9 cellular contexts compared by ENCODE assay signal in the genomic region with DNA sequence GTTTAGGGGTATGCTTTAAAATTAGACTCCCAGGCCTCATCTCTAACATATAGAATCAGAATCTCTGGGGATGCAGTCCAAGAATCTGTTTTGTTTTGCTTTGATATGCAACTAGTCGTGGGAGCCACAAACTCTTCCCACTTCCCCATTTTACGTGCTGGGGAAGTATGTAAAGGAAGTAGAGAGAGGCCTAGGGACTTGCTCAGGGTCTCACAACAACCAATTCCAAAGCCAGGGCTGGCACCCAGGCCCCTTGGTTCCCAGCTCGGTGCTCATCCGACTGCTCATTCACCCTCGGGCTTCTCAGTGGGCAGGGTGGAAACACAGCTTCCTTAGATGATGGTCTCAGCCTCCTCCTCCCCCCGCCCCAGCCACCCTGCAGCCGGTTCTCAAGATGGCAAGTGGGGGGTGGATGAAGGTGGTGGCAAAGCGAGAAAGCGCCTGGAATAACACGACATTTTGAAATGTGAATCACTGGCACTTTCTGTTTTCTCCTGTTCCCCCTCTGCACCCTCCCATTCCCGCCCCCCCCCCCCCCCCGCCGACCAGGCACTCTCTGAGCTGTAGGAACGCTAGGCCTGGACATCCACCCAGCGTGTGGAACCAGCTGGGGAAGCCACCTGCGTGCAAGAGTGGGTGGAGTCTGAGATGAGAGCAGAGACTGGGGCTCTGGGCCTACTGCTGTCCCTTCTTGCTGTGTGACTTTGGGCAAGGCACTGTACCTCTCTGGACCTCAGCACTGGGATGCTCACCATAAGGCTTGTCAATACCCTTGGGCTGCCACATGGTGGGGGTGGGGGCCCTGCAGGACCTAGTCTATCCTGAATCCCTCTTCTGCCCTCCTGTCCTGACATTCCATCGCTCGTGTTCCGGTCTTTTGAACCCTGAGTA.
DNase-seq lines count a peak whose midpoint lies in the region; ATAC-seq lines count a peak whose summit lies in the region.
"Had no signal": no experiment of that assay in that cellular context is flagged by ENCODE, and none has a peak within 500 bp of the region (broad histone marks: within the 10 kb centered on the region; RNA-seq: fewer than 3 reads in every experiment).

No MANE protein-coding gene starts in this region.

- H2BK15ac ChIP-seq in mesendoderm (replicated peaks; ENCODE audit: low read depth), result no peak overlapping the region

- no peak overlapping the region for H4K5ac ChIP-seq in mesendoderm (ENCODE audit: low read length)

- ATAC-seq in GM18517 (IDR thresholded peaks at IDR 0.05; ENCODE audit: unreplicated experiment) (peak; percentile 44), HG02870 (IDR thresholded peaks at IDR 0.05; ENCODE audit: unreplicated experiment) (peak; percentile 44)
- ATAC-seq in naive thymus-derived CD4-positive, alpha-beta T cell, result peak; percentile 49

- no peak overlapping the region for H3K27ac ChIP-seq in naive thymus-derived CD4-positive, alpha-beta T cell (ENCODE audit: low read depth, low read length)
- H3K27ac ChIP-seq in mesendoderm (ENCODE audit: low read depth, low read length), result no peak overlapping the region

- DNase-seq in SIG-M5 (lab: John Stamatoyannopoulos, UW) (peak; percentile 73), middle frontal gyrus (ENCODE audit: extremely low spot score, low spot score) (no peak), mesendoderm (no peak)
- no peak for DNase-seq in naive thymus-derived CD4-positive, alpha-beta T cell
- DNase-seq in stimulated activated CD4-positive, alpha-beta T cell treated with anti-CD3 and anti-CD28 coated beads, Interleukin-4, amount 100 ng/mL, for 24 hours, result no peak
- DNase-seq in stimulated activated CD4-positive, alpha-beta T cell treated with anti-CD3 and anti-CD28 coated beads, Interleukin-12 subunit alpha, Interleukin-12 subunit beta, amount 100 ng/mL, for 4 hours, result no peak
- DNase-seq: central memory CD4-positive, alpha-beta T cell had no signal

- H3K4me1 Mint-ChIP-seq in naive thymus-derived CD4-positive, alpha-beta T cell, result peaks cover 14 to 38% (median 34%) of the 10 kb centered on the region in 7 donors

- H3K9me3 ChIP-seq in naive thymus-derived CD4-positive, alpha-beta T cell (ENCODE audit: control insufficient read depth in 2 of 3, low read length in 3 of 3), result no peaks in the 10 kb centered on the region

- no peak overlapping the region for H3K23ac ChIP-seq in mesendoderm (ENCODE audit: low read length)

- H3K27me3 ChIP-seq in naive thymus-derived CD4-positive, alpha-beta T cell (ENCODE audit: control insufficient read depth in 2 of 2, insufficient read depth in 2 of 2, low read length in 2 of 2), result no peaks in the 10 kb centered on the region
- no peaks in the 10 kb centered on the region for H3K27me3 ChIP-seq in mesendoderm (ENCODE audit: insufficient read depth, low read length, poor library complexity)

- peaks cover 0 to 1% (median 0%) of the 10 kb centered on the region in 11 donors for H3K9me3 Mint-ChIP-seq in naive thymus-derived CD4-positive, alpha-beta T cell

- H3K27ac Mint-ChIP-seq in naive thymus-derived CD4-positive, alpha-beta T cell, result no peak overlapping the region

- H3K4ac ChIP-seq in mesendoderm (ENCODE audit: low read depth, low read length), result no peak overlapping the region

- H3K56ac ChIP-seq in mesendoderm (ENCODE audit: low read length), result no peak overlapping the region

- H3K4me3 ChIP-seq in naive thymus-derived CD4-positive, alpha-beta T cell (ENCODE audit: low read length), result no peak overlapping the region
- H3K4me3 ChIP-seq in mesendoderm (ENCODE audit: low read length), result no peak overlapping the region

- intact Hi-C loops in naive thymus-derived CD4-positive, alpha-beta T cell (cut with micrococcal nuclease), result no loop called here

- no peaks in the 10 kb centered on the region for H3K36me3 ChIP-seq in naive thymus-derived CD4-positive, alpha-beta T cell (ENCODE audit: control insufficient read depth in 2 of 3, insufficient read depth in 3 of 3, low read length in 3 of 3)
- no peaks in the 10 kb centered on the region for H3K36me3 ChIP-seq in mesendoderm (ENCODE audit: control insufficient read depth, insufficient read depth, low read length)

- H3K79me1 ChIP-seq in mesendoderm (ENCODE audit: low read length), result no peaks in the 10 kb centered on the region

- no peak overlapping the region for H3K9ac ChIP-seq in mesendoderm (ENCODE audit: low read length)

- H3K4me2 ChIP-seq in mesendoderm (ENCODE audit: low read length), result no peak overlapping the region

- no CpG with 5 or more reads among the region's 19 CpGs for WGBS in mesendoderm (ENCODE audit: extremely low coverage, insufficient coverage, low lambda C conversion rate)

- H2BK120ac ChIP-seq in mesendoderm (ENCODE audit: low read depth, low read length), result no peak overlapping the region

- no peak overlapping the region for H2AK5ac ChIP-seq in mesendoderm (ENCODE audit: low read length)

- no peaks in the 10 kb centered on the region for H3K79me2 ChIP-seq in mesendoderm (ENCODE audit: control insufficient read depth, insufficient read depth, low read length)

- H3K27me3 Mint-ChIP-seq in naive thymus-derived CD4-positive, alpha-beta T cell, result peaks cover 0 to 5% (median 0%) of the 10 kb centered on the region in 5 donors

- H2BK5ac ChIP-seq in mesendoderm (ENCODE audit: low read length), result no peak overlapping the region

- H4K8ac ChIP-seq in mesendoderm (ENCODE audit: low read depth, low read length), result no peak overlapping the region

- H3K4me1 ChIP-seq in naive thymus-derived CD4-positive, alpha-beta T cell (ENCODE audit: control insufficient read depth in 2 of 2, insufficient read depth in 2 of 2, low read length in 2 of 2), result peaks cover 20 to 50% of the 10 kb centered on the region in 2 donors
- H3K4me1 ChIP-seq in mesendoderm (ENCODE audit: control insufficient read depth, low read depth, low read length), result no peaks in the 10 kb centered on the region

- no peaks in the 10 kb centered on the region for H3K36me3 Mint-ChIP-seq in naive thymus-derived CD4-positive, alpha-beta T cell

- CTCF ChIA-PET in naive thymus-derived CD4-positive, alpha-beta T cell (lab: Charles Lee), result interaction anchor here (0.6 kb wide), 1 partner anchor 245 kb away, joined by 3 read pairs; no protein-coding TSS in a partner anchor

- POLR2A ChIA-PET in naive thymus-derived CD4-positive, alpha-beta T cell (lab: Charles Lee), result no interaction called here

- no peak overlapping the region for H3K18ac ChIP-seq in mesendoderm (ENCODE audit: low read length)

- no peak overlapping the region for H3K4me3 Mint-ChIP-seq in naive thymus-derived CD4-positive, alpha-beta T cell
